ENCODE assay signal across 8 cellular contexts in genomic region chr1:33472349-33472980, GRCh38.
DNase-seq lines count a peak whose midpoint lies in the region; ATAC-seq and TF ChIP-seq lines count a peak whose summit lies in the region.

Gene ZSCAN20 (plus strand): TSS chr1:33472645. CDS start chr1:33479289, 6,644 bp downstream.

- no peaks in the 10 kb centered on the region for H3K9me3 Mint-ChIP-seq in effector memory CD8-positive, alpha-beta T cell

- peak; percentile 92 for ATAC-seq in effector memory CD8-positive, alpha-beta T cell (replicated peaks)

- H3K27ac Mint-ChIP-seq in effector memory CD8-positive, alpha-beta T cell = peak within 1 kb of the TSS; percentile 92 to 96

- H3K4me1 Mint-ChIP-seq in effector memory CD8-positive, alpha-beta T cell (ENCODE audit: low read depth in 2 of 2) = peaks cover 16 to 22% of the 10 kb centered on the region in 2 donors

- no peak for TF ChIP-seq CTCF in GM20000 (IDR thresholded peaks at IDR 0.05; ENCODE audit: extremely low read depth, missing control alignments)

- H3K4me3 Mint-ChIP-seq in effector memory CD8-positive, alpha-beta T cell = peak within 1 kb of the TSS; percentile 87 to 91

- peaks cover 8% of the 10 kb centered on the region for H3K36me3 Mint-ChIP-seq in effector memory CD8-positive, alpha-beta T cell (ENCODE audit: insufficient read depth)

- H3K27me3 Mint-ChIP-seq in effector memory CD8-positive, alpha-beta T cell = no peaks in the 10 kb centered on the region

- DNase-seq in CMK (ENCODE audit: low read depth) = peak; percentile 96
- peak; percentile 87 for DNase-seq in GM20000 (ENCODE audit: low spot score)
- DNase-seq in HS-5 (ENCODE audit: low read depth) = peak; percentile 95
- DNase-seq in NK-92 treated with Interleukin-12 subunit alpha and Interleukin-12 subunit beta, amount 100 ng/mL, for 24 hours (lab: John Stamatoyannopoulos, UW) = peak; percentile 83
- DNase-seq in activated CD8-positive, alpha-beta memory T cell treated with anti-CD3 and anti-CD28 coated beads for 4 hours (ENCODE audit: low read depth in 2 of 2) = peak; percentile 76 to 78
- peak; percentile 66 to 73 (median 67) for DNase-seq in effector memory CD8-positive, alpha-beta T cell
- DNase-seq in medulla oblongata (ENCODE audit: extremely low spot score) = peak; percentile 99
- DNase-seq in stimulated activated CD4-positive, alpha-beta T cell treated with anti-CD3 and anti-CD28 coated beads, TNF-alpha, amount 100 ng/mL, for 48 hours (ENCODE audit: low read depth in 3 of 3) = peak; percentile 81 to 88 (median 85)

Comparison
In these comparisons a context has a peak if more than half of its experiments do, and no peak if none do; other contexts are left out.
1. Peak in every context shown above with its lines: DNase-seq and ATAC-seq.